ENCODE assay signal across 2 cellular contexts in genomic region chr1:1304331-1305299, GRCh38.
TF ChIP-seq lines count a peak whose summit lies in the region.

No MANE protein-coding gene starts in this region.

TF ChIP-seq in HCT116, 20 proteins besides CTCF, POLR2A, EP300 and RAD21:
- TF ChIP-seq EZH2 (IDR thresholded peaks at IDR 0.05) (no peak), EGR1 (IDR thresholded peaks at IDR 0.05; ENCODE audit: low read depth) (no peak), REST (IDR thresholded peaks at IDR 0.05; ENCODE audit: low read depth) (no peak), ZFX (IDR thresholded peaks at IDR 0.05) (peak; percentile 77; the same call in 1 of the 2 replicates), POLR2AphosphoS5 (IDR thresholded peaks at IDR 0.05; ENCODE audit: low read depth, low read length) (peak; percentile 44), SIN3A (IDR thresholded peaks at IDR 0.05; ENCODE audit: low read depth) (no peak), YY1 (IDR thresholded peaks at IDR 0.05; ENCODE audit: extremely low read depth, insufficient replicate concordance, low read depth, low read length) (no peak), EZH2phosphoT487 (IDR thresholded peaks at IDR 0.05; ENCODE audit: borderline replicate concordance) (no peak)

TF ChIP-seq in H1, 55 proteins besides CTCF, POLR2A, EP300 and RAD21:
- peak; percentile 96 for TF ChIP-seq ATF2 (IDR thresholded peaks at IDR 0.05; ENCODE audit: low read length)
- TF ChIP-seq JUND (IDR thresholded peaks at IDR 0.05; ENCODE audit: low read length) = peak; percentile 76; the same call in 1 of the 2 replicates
- TF ChIP-seq MAX (IDR thresholded peaks at IDR 0.05) = peak; percentile 89
- no peak for TF ChIP-seq RFX5 (IDR thresholded peaks at IDR 0.05; ENCODE audit: borderline replicate concordance, low read depth, low read length)
- peak; percentile 96 for TF ChIP-seq E2F6 (IDR thresholded peaks at IDR 0.05)
- peak; percentile 92 for TF ChIP-seq USF2 (IDR thresholded peaks at IDR 0.05; ENCODE audit: low read length)
- TF ChIP-seq ATF3 (IDR thresholded peaks at IDR 0.05; ENCODE audit: insufficient read depth, low read depth, low read length) = peak; percentile 71; the same call in 1 of the 2 replicates
- no peak for TF ChIP-seq TAF7 (optimal IDR thresholded peaks at IDR 0.05; ENCODE audit: borderline replicate concordance, low read depth, low read length)
- no peak for TF ChIP-seq SP4 (IDR thresholded peaks at IDR 0.05; ENCODE audit: low read length)
